ENCODE assay signal across 8 cellular contexts in genomic region chr12:53252349-53252916, GRCh38. TPM values are rescaled to one million over a fixed set of nuclear protein-coding genes. Genes with fewer than 3 reads are reported as not detected.
DNase-seq lines count a peak whose midpoint lies in the region; ATAC-seq, FAIRE-seq and TF ChIP-seq lines count a peak whose summit lies in the region.

No MANE protein-coding gene starts in this region.

- intact Hi-C loops in colonic mucosa (cut with DNase I): no loop called here
- intact Hi-C loops in upper lobe of right lung (cut with DNase I): no loop called here

- DNase-seq in GM12892 (ENCODE audit: insufficient read length) (no peak), NCI-H510A (lab: John Stamatoyannopoulos, UW) (peak; percentile 14), colonic mucosa (peak; percentile 76), memory B cell (ENCODE audit: low spot score in 2 of 2) (no peak), upper lobe of right lung (peak; percentile 73), T-helper 9 cell (no peak), NCI-H1105 treated with DMSO at 0.1 percent for 48 hours (lab: John Stamatoyannopoulos, UW) (no peak)

- peaks cover 34% of the 10 kb centered on the region for H3K4me1 Mint-ChIP-seq in memory B cell

- TF ChIP-seq POLR2A in GM12892 (IDR thresholded peaks at IDR 0.05; ENCODE audit: low read depth, low read length): no peak

- H3K4me1 ChIP-seq in colonic mucosa (peaks cover 4% of the 10 kb centered on the region), upper lobe of right lung (peaks cover 20% of the 10 kb centered on the region)

- ATAC-seq in memory B cell (ENCODE audit: low read depth) (no peak), upper lobe of right lung (peak; percentile 28), HG02884 (IDR thresholded peaks at IDR 0.05; ENCODE audit: unreplicated experiment) (no peak)

- peak overlapping the region; percentile 93 for H3K27ac Mint-ChIP-seq in memory B cell

- H3K4me3 ChIP-seq in colonic mucosa: peak overlapping the region; percentile 83
- H3K4me3 ChIP-seq in upper lobe of right lung: peak overlapping the region; percentile 87

- H3K36me3 Mint-ChIP-seq in memory B cell: peaks cover 5% of the 10 kb centered on the region

- no peaks in the 10 kb centered on the region for H3K9me3 ChIP-seq in colonic mucosa
- H3K9me3 ChIP-seq in upper lobe of right lung: no peaks in the 10 kb centered on the region

- no peaks in the 10 kb centered on the region for H3K36me3 ChIP-seq in colonic mucosa
- H3K36me3 ChIP-seq in upper lobe of right lung: no peaks in the 10 kb centered on the region

- H3K9me3 Mint-ChIP-seq in memory B cell: no peaks in the 10 kb centered on the region

- peak overlapping the region; percentile 85 to 98 for H3K9ac ChIP-seq in colonic mucosa (ENCODE audit: low read depth in 2 of 2, low read length in 2 of 2)

- H3K27ac ChIP-seq in colonic mucosa: peak overlapping the region; percentile 89
- H3K27ac ChIP-seq in upper lobe of right lung: peak overlapping the region; percentile 92

- FAIRE-seq in GM12892 (lab: Jason Lieb, UNC): peak; percentile 40

- H3K27me3 ChIP-seq in colonic mucosa (no peaks in the 10 kb centered on the region), upper lobe of right lung (no peaks in the 10 kb centered on the region)

- H3K27me3 Mint-ChIP-seq in memory B cell: no peaks in the 10 kb centered on the region

- no peak for TF ChIP-seq CTCF in colonic mucosa (IDR thresholded peaks at IDR 0.05)
- no peak for TF ChIP-seq CTCF in upper lobe of right lung (IDR thresholded peaks at IDR 0.05)

- H3K4me3 Mint-ChIP-seq in memory B cell: peak overlapping the region; percentile 97

RNA-seq across cellular contexts. Expression of gene ESPL1, which starts 15.7 kb away (rescaled TPM):
- 12.5 TPM for polyA plus RNA-seq in GM12892 (2012; ENCODE audit: missing spikeins)
- total RNA-seq in colonic mucosa: 10 to 100 TPM in 1 of 2 donors, 1 to 10 TPM in 1; 9.6 to 34.6 TPM
- total RNA-seq in upper lobe of right lung: 0.35 TPM

RNA-seq across cellular contexts. Expression of gene RARG, which starts 20.4 kb away (rescaled TPM):
- 1.9 TPM for polyA plus RNA-seq in GM12892 (2012; ENCODE audit: missing spikeins)
- total RNA-seq in colonic mucosa: 10 to 100 TPM; 11.4 to 21.5 TPM
- 23.8 TPM for total RNA-seq in upper lobe of right lung

RNA-seq across cellular contexts. Expression of gene PFDN5, which starts 42.9 kb away (rescaled TPM):
- 1,026 TPM for polyA plus RNA-seq in GM12892 (2012; ENCODE audit: missing spikeins)
- total RNA-seq in colonic mucosa: 100 to 1,000 TPM; 247 to 305 TPM
- total RNA-seq in upper lobe of right lung: 424 TPM

RNA-seq across cellular contexts. Expression of gene ITGB7, which starts 45.4 kb away (rescaled TPM):
- polyA plus RNA-seq in GM12892 (2012; ENCODE audit: missing spikeins): 103 TPM
- total RNA-seq in colonic mucosa (1 to 10 TPM; 5.3 to 8.8 TPM), upper lobe of right lung (7.7 TPM)

RNA-seq across cellular contexts. Expression of gene MYG1, which starts 47.1 kb away (rescaled TPM):
- polyA plus RNA-seq in GM12892 (2012; ENCODE audit: missing spikeins): 35.2 TPM
- total RNA-seq in colonic mucosa (10 to 100 TPM; 37.4 to 60.6 TPM), upper lobe of right lung (41.9 TPM)

Comparison
In these comparisons a context has a peak if more than half of its experiments do, and no peak if none do; other contexts are left out.
1. DNase-seq: peak in NCI-H510A (single experiment), colonic mucosa (single experiment) and upper lobe of right lung (single experiment); none in GM12892 (single experiment), memory B cell (0 of 2), T-helper 9 cell (single experiment) and NCI-H1105 treated with DMSO at 0.1 percent for 48 hours (single experiment).